Comparison of ENCODE assay signal across 1 cellular context in the genomic region with DNA sequence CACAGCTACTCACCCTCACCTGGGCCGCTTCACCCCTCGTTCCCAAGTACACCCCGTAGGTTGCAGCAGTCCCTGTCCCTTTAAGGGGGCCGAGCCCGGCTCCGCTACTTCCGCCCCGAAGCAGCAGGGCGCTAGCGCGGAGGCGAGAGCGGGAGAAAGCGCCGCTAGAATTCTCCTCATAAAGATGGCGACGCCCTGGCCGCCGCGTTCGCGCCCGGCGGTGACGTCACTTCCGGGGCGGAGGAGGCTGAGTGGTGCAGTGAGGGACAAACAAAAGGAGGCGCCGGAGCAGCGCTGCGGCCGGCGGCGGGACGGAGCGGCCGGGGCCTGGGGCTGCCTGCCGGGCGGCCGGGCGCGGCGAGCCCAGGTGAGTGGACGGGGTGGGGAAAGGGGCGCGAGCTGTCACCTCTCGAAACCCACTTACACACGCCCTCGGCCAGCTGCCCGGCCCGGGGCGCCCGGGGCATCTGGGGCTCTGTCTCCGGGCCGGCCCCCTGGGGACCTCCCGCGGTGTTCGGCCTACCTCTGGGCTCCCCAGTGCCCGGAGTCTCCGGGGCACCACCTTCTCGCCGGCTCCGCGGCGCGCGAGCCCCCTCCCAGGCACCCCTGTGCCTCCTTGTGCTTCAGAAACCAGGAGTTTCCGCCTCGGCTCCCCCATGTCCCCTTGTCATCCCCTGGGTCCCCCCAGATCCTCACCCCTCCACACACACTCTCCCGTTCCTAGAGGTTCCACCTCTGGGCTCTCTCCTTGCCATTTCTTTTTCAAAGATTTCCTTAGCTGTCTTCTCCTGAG.
A peak's percentile ranks its signal among the peaks of the same experiment; 100 is the strongest.
TF ChIP-seq lines count a peak whose summit lies in the region.

A gene (minus strand): TSS at position 67 of the 793 bp plus-strand sequence. CDS start 36,545 bp downstream, outside the sequence.
A gene (plus strand): TSS at position 250 of the 793 bp plus-strand sequence. CDS start 25,032 bp downstream, outside the sequence.

TF ChIP-seq in GM12878, 131 proteins besides CTCF, POLR2A, EP300 and RAD21 (continued from another document):
- TF ChIP-seq, protein P1, sequence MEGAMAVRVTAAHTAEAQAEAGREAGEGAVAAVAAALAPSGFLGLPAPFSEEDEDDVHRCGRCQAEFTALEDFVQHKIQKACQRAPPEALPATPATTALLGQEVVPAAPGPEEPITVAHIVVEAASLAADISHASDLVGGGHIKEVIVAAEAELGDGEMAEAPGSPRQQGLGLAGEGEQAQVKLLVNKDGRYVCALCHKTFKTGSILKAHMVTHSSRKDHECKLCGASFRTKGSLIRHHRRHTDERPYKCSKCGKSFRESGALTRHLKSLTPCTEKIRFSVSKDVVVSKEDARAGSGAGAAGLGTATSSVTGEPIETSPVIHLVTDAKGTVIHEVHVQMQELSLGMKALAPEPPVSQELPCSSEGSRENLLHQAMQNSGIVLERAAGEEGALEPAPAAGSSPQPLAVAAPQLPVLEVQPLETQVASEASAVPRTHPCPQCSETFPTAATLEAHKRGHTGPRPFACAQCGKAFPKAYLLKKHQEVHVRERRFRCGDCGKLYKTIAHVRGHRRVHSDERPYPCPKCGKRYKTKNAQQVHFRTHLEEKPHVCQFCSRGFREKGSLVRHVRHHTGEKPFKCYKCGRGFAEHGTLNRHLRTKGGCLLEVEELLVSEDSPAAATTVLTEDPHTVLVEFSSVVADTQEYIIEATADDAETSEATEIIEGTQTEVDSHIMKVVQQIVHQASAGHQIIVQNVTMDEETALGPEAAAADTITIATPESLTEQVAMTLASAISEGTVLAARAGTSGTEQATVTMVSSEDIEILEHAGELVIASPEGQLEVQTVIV (IDR thresholded peaks at IDR 0.05; ENCODE audit: borderline replicate concordance, partially characterized antibody) = peak; percentile 93
- TF ChIP-seq STAT3 (IDR thresholded peaks at IDR 0.05; ENCODE audit: low read depth, low read length) (no peak), CREB1 (IDR thresholded peaks at IDR 0.05; ENCODE audit: low read depth) (peak; percentile 96), SREBF1 (IDR thresholded peaks at IDR 0.05; ENCODE audit: low read length) (no peak), SMC3 (IDR thresholded peaks at IDR 0.05; ENCODE audit: borderline replicate concordance, low read length) (no peak), POU2F2 (IDR thresholded peaks at IDR 0.05; ENCODE audit: borderline replicate concordance, low read depth, low read length) (peak; percentile 38; the same call in 1 of the 3 replicates), SPI1 (IDR thresholded peaks at IDR 0.05; ENCODE audit: borderline replicate concordance, insufficient read depth, low read depth, low read length) (peak; percentile 53), RUNX3 (IDR thresholded peaks at IDR 0.05; ENCODE audit: low read length) (peak; percentile 32; the same call in 1 of the 2 replicates), RFX5 (IDR thresholded peaks at IDR 0.05; ENCODE audit: low read depth, low read length) (no peak; the same call in 1 of the 2 replicates), TCF12 (IDR thresholded peaks at IDR 0.05; ENCODE audit: low read depth, low read length) (peak; percentile 24; the same call in 1 of the 2 replicates), BHLHE40 (IDR thresholded peaks at IDR 0.05; ENCODE audit: borderline replicate concordance in 1 of 2, low read depth in 2 of 2, low read length in 1 of 2) (peak; percentile 43 to 49; a peak in 2 of 4 replicates), ZNF384 (IDR thresholded peaks at IDR 0.05; ENCODE audit: borderline replicate concordance, low read depth, low read length) (no peak), BMI1 (IDR thresholded peaks at IDR 0.05; ENCODE audit: borderline replicate concordance) (no peak), PAX8 (IDR thresholded peaks at IDR 0.05) (no peak), TARDBP (IDR thresholded peaks at IDR 0.05; ENCODE audit: borderline replicate concordance) (no peak), NR2C2 (IDR thresholded peaks at IDR 0.05; ENCODE audit: borderline replicate concordance, control insufficient read depth, insufficient read length, low read depth) (no peak), ASH2L (IDR thresholded peaks at IDR 0.05; ENCODE audit: borderline replicate concordance, low read depth) (0 out of 2 replicates have a peak, but pooled peaks have one; percentile 27), MYC (IDR thresholded peaks at IDR 0.05; ENCODE audit: insufficient read depth, insufficient read length, insufficient replicate concordance, low read length, severe bottlenecking) (no peak), IRF4 (IDR thresholded peaks at IDR 0.05; ENCODE audit: low read depth, low read length) (no peak), CBX5 (IDR thresholded peaks at IDR 0.05; ENCODE audit: low read depth) (no peak), CHD4 (IDR thresholded peaks at IDR 0.05) (no peak), JUNB (IDR thresholded peaks at IDR 0.05) (no peak), MYB (IDR thresholded peaks at IDR 0.05; ENCODE audit: borderline replicate concordance, low read depth, low read length) (no peak), SRF (IDR thresholded peaks at IDR 0.05; ENCODE audit: low read depth in 2 of 2, low read length in 2 of 2) (peak in 1 of 2 experiments; percentile 83; a peak in 2 of 4 replicates)
- TF ChIP-seq, protein P2, sequence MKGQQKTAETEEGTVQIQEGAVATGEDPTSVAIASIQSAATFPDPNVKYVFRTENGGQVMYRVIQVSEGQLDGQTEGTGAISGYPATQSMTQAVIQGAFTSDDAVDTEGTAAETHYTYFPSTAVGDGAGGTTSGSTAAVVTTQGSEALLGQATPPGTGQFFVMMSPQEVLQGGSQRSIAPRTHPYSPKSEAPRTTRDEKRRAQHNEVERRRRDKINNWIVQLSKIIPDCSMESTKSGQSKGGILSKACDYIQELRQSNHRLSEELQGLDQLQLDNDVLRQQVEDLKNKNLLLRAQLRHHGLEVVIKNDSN (IDR thresholded peaks at IDR 0.05; ENCODE audit: borderline replicate concordance, extremely low read length, insufficient read depth, low read depth, low read length) = no peak
- TF ChIP-seq, protein P3, sequence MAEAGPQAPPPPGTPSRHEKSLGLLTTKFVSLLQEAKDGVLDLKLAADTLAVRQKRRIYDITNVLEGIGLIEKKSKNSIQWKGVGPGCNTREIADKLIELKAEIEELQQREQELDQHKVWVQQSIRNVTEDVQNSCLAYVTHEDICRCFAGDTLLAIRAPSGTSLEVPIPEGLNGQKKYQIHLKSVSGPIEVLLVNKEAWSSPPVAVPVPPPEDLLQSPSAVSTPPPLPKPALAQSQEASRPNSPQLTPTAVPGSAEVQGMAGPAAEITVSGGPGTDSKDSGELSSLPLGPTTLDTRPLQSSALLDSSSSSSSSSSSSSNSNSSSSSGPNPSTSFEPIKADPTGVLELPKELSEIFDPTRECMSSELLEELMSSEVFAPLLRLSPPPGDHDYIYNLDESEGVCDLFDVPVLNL (IDR thresholded peaks at IDR 0.05; ENCODE audit: low read depth, low read length) = peak; percentile 56; the same call in 1 of the 2 replicates
- TF ChIP-seq, protein P4, sequence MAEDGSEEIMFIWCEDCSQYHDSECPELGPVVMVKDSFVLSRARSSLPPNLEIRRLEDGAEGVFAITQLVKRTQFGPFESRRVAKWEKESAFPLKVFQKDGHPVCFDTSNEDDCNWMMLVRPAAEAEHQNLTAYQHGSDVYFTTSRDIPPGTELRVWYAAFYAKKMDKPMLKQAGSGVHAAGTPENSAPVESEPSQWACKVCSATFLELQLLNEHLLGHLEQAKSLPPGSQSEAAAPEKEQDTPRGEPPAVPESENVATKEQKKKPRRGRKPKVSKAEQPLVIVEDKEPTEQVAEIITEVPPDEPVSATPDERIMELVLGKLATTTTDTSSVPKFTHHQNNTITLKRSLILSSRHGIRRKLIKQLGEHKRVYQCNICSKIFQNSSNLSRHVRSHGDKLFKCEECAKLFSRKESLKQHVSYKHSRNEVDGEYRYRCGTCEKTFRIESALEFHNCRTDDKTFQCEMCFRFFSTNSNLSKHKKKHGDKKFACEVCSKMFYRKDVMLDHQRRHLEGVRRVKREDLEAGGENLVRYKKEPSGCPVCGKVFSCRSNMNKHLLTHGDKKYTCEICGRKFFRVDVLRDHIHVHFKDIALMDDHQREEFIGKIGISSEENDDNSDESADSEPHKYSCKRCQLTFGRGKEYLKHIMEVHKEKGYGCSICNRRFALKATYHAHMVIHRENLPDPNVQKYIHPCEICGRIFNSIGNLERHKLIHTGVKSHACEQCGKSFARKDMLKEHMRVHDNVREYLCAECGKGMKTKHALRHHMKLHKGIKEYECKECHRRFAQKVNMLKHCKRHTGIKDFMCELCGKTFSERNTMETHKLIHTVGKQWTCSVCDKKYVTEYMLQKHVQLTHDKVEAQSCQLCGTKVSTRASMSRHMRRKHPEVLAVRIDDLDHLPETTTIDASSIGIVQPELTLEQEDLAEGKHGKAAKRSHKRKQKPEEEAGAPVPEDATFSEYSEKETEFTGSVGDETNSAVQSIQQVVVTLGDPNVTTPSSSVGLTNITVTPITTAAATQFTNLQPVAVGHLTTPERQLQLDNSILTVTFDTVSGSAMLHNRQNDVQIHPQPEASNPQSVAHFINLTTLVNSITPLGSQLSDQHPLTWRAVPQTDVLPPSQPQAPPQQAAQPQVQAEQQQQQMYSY (CRISPR knock-in tag; IDR thresholded peaks at IDR 0.05) = no peak
- TF ChIP-seq, protein P5, sequence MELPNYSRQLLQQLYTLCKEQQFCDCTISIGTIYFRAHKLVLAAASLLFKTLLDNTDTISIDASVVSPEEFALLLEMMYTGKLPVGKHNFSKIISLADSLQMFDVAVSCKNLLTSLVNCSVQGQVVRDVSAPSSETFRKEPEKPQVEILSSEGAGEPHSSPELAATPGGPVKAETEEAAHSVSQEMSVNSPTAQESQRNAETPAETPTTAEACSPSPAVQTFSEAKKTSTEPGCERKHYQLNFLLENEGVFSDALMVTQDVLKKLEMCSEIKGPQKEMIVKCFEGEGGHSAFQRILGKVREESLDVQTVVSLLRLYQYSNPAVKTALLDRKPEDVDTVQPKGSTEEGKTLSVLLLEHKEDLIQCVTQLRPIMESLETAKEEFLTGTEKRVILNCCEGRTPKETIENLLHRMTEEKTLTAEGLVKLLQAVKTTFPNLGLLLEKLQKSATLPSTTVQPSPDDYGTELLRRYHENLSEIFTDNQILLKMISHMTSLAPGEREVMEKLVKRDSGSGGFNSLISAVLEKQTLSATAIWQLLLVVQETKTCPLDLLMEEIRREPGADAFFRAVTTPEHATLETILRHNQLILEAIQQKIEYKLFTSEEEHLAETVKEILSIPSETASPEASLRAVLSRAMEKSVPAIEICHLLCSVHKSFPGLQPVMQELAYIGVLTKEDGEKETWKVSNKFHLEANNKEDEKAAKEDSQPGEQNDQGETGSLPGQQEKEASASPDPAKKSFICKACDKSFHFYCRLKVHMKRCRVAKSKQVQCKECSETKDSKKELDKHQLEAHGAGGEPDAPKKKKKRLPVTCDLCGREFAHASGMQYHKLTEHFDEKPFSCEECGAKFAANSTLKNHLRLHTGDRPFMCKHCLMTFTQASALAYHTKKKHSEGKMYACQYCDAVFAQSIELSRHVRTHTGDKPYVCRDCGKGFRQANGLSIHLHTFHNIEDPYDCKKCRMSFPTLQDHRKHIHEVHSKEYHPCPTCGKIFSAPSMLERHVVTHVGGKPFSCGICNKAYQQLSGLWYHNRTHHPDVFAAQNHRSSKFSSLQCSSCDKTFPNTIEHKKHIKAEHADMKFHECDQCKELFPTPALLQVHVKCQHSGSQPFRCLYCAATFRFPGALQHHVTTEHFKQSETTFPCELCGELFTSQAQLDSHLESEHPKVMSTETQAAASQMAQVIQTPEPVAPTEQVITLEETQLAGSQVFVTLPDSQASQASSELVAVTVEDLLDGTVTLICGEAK (IDR thresholded peaks at IDR 0.05; ENCODE audit: borderline replicate concordance) = peak; percentile 86
